Comparison of ENCODE assay signal across 33 cellular contexts in the genomic region with DNA sequence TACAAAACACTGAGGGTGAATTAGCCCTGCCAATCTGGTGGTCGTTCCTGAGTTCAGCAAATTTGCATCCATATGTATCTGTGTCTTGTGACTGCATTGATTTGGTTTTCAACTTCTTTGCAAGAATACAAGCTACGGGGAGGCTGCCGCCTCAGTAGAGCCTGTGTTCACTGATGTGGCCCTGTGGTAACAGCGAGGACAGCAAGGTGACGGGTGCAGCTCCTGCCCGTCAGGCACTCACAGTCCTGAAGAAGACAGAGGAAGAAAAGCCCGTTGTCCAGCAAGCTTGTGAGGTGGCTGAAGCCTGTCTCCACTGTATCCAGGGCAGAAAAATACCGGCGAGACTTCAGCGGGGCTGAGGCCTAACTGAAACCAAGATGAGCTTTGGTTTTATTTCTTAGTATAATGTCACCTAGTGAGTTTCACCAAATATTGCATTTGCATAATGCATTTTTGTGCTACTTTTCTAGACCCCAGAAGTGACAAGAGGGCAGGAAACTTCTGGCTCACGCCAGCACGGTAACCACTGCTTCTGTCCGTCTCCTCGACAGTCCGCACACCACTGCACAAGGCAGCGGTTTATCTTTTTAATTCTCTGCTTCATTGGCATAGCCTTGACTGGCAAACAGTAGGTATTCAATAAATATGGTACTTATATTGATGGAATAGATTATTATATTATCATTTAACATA.
"Had no signal": no experiment of that assay in that cellular context is flagged by ENCODE, and none has a peak within 500 bp of the region (broad histone marks: within the 10 kb centered on the region; RNA-seq: fewer than 3 reads in every experiment).

No MANE protein-coding gene starts in this region.

- H3K27me3 ChIP-seq: ascending aorta, brain microvascular endothelial cell had no signal

- FAIRE-seq: bronchial epithelial cell, colon had no signal

- H3K27me3 Mint-ChIP-seq: activated CD4-positive, alpha-beta T cell treated with anti-CD3 and anti-CD28 coated beads for 36 hours; activated CD4-positive, alpha-beta T cell treated with anti-CD3 and anti-CD28 coated beads, Interleukin-2, amount 10 ng/mL, durations not matched to agents 24 days and 14 days; activated naive CD8-positive, alpha-beta T cell treated with anti-CD3 and anti-CD28 coated beads, Interleukin-2, amount 10 ng/mL, durations not matched to agents 7 days and 5 days; activated T-cell treated with anti-CD3 and anti-CD28 coated beads, Interleukin-2, amount 50 U/mL, for 24 hours; T-cell had no signal

- H3K36me3 ChIP-seq: ascending aorta, brain microvascular endothelial cell, esophagus squamous epithelium, gastroesophageal sphincter, heart right ventricle, WERI-Rb-1 had no signal

- H3K4me3 Mint-ChIP-seq: activated B cell treated with CpG ODN at 0.5 μM for 24 hours; activated CD4-positive, alpha-beta memory T cell treated with anti-CD3 and anti-CD28 coated beads, Interleukin-2, amount 10 ng/mL, durations not matched to agents 7 days and 5 days; activated CD4-positive, alpha-beta T cell treated with anti-CD3 and anti-CD28 coated beads for 36 hours; activated CD4-positive, alpha-beta T cell treated with anti-CD3 and anti-CD28 coated beads, Interleukin-2, amount 10 ng/mL, durations not matched to agents 24 days and 14 days; activated naive CD4-positive, alpha-beta T cell treated with anti-CD3 and anti-CD28 coated beads, Interleukin-2, amount 10 ng/mL, durations not matched to agents 7 days and 5 days; activated naive CD8-positive, alpha-beta T cell treated with anti-CD3 and anti-CD28 coated beads, Interleukin-2, amount 10 ng/mL, durations not matched to agents 7 days and 5 days; activated T-cell treated with anti-CD3 and anti-CD28 coated beads, Interleukin-2, amount 50 U/mL, for 24 hours; activated T-cell treated with anti-CD3 and anti-CD28 coated beads, Interleukin-2, amount 50 U/mL, for 72 hours; central memory CD8-positive, alpha-beta T cell; effector memory CD8-positive, alpha-beta T cell; T-cell; T-helper 1 cell treated with Interleukin-12 subunit alpha and Interleukin-12 subunit beta and Interleukin-4 antibody, amounts not matched to agents 30 μg/mL and 1 μg/mL, for 36 hours; T-helper 2 cell treated with Interferon-gamma antibody and Interleukin-4, amounts not matched to agents 5 μg/mL and 100 μg/mL, for 36 hours had no signal

- H3K27ac Mint-ChIP-seq: activated B cell treated with CpG ODN at 0.5 μM for 24 hours; activated CD4-positive, alpha-beta memory T cell treated with anti-CD3 and anti-CD28 coated beads, Interleukin-2, amount 10 ng/mL, durations not matched to agents 7 days and 5 days; activated CD4-positive, alpha-beta T cell treated with anti-CD3 and anti-CD28 coated beads for 36 hours; activated CD4-positive, alpha-beta T cell treated with anti-CD3 and anti-CD28 coated beads, Interleukin-2, amount 10 ng/mL, durations not matched to agents 24 days and 14 days; activated naive CD4-positive, alpha-beta T cell treated with anti-CD3 and anti-CD28 coated beads, Interleukin-2, amount 10 ng/mL, durations not matched to agents 7 days and 5 days; activated naive CD4-positive, alpha-beta T cell treated with anti-CD3 and anti-CD28 coated beads, Interleukin-2, amount 50 U/mL, for 72 hours; activated naive CD8-positive, alpha-beta T cell treated with anti-CD3 and anti-CD28 coated beads, Interleukin-2, amount 10 ng/mL, durations not matched to agents 7 days and 5 days; activated T-cell treated with anti-CD3 and anti-CD28 coated beads, Interleukin-2, amount 50 U/mL, for 24 hours; activated T-cell treated with anti-CD3 and anti-CD28 coated beads, Interleukin-2, amount 50 U/mL, for 72 hours; effector memory CD8-positive, alpha-beta T cell; T-cell; T-helper 1 cell treated with Interleukin-12 subunit alpha and Interleukin-12 subunit beta and Interleukin-4 antibody, amounts not matched to agents 30 μg/mL and 1 μg/mL, for 36 hours; T-helper 2 cell treated with Interferon-gamma antibody and Interleukin-4, amounts not matched to agents 5 μg/mL and 100 μg/mL, for 36 hours had no signal

- H3K9me3 ChIP-seq: ascending aorta, esophagus squamous epithelium, gastroesophageal sphincter, heart right ventricle had no signal

- ATAC-seq: activated CD4-positive, alpha-beta T cell treated with anti-CD3 and anti-CD28 coated beads for 36 hours; activated CD4-positive, CD25-positive, alpha-beta regulatory T cell treated with anti-CD3 and anti-CD28 coated beads, Interleukin-2, amount 50 U/mL, for 24 hours; activated naive CD4-positive, alpha-beta T cell treated with anti-CD3 and anti-CD28 coated beads, Interleukin-2, amount 50 U/mL, for 72 hours; activated T-cell treated with anti-CD3 and anti-CD28 coated beads, Interleukin-2, amount 50 U/mL, for 72 hours; effector memory CD8-positive, alpha-beta T cell; gastroesophageal sphincter; heart right ventricle; T-cell had no signal

- H3K9me3 Mint-ChIP-seq: activated B cell treated with CpG ODN at 0.5 μM for 24 hours; activated T-cell treated with anti-CD3 and anti-CD28 coated beads, Interleukin-2, amount 50 U/mL, for 24 hours; central memory CD8-positive, alpha-beta T cell; effector memory CD8-positive, alpha-beta T cell; T-cell had no signal

- H3K27ac ChIP-seq: brain microvascular endothelial cell, esophagus squamous epithelium, gastroesophageal sphincter, heart right ventricle, WERI-Rb-1 had no signal

- H3K4me1 ChIP-seq: esophagus squamous epithelium, gastroesophageal sphincter, heart right ventricle had no signal

- DNase-seq: activated B cell treated with CpG ODN at 0.5 μM for 24 hours; activated CD4-positive, alpha-beta memory T cell treated with anti-CD3 and anti-CD28 coated beads, Interleukin-2, amount 10 ng/mL, durations not matched to agents 7 days and 5 days; activated CD4-positive, alpha-beta T cell treated with anti-CD3 and anti-CD28 coated beads for 36 hours; activated CD4-positive, alpha-beta T cell treated with anti-CD3 and anti-CD28 coated beads, Interleukin-2, amount 10 ng/mL, durations not matched to agents 24 days and 14 days; activated CD8-positive, alpha-beta memory T cell treated with anti-CD3 and anti-CD28 coated beads, Interleukin-2, amount 50 U/mL, for 48 hours; activated gamma-delta T cell; activated naive CD4-positive, alpha-beta T cell; activated naive CD4-positive, alpha-beta T cell treated with anti-CD3 and anti-CD28 coated beads, Interleukin-2, amount 10 ng/mL, durations not matched to agents 7 days and 5 days; activated naive CD8-positive, alpha-beta T cell treated with anti-CD3 and anti-CD28 coated beads, Interleukin-2, amount 10 ng/mL, durations not matched to agents 7 days and 5 days; activated T-cell treated with anti-CD3 and anti-CD28 coated beads for 4 hours; activated T-cell treated with anti-CD3 and anti-CD28 coated beads, Interleukin-2, amount 50 U/mL, for 24 hours; activated T-cell treated with anti-CD3 and anti-CD28 coated beads, Interleukin-2, amount 50 U/mL, for 72 hours; brain microvascular endothelial cell; cortex of kidney; dermis blood vessel endothelial cell; effector CD4-positive, alpha-beta T cell; effector memory CD8-positive, alpha-beta T cell; erythroblast; esophagus squamous epithelium; foreskin melanocyte; heart right ventricle; T-cell; T1000; WERI-Rb-1 had no signal

- H3K4me1 Mint-ChIP-seq: activated B cell treated with CpG ODN at 0.5 μM for 24 hours; activated CD4-positive, alpha-beta T cell treated with anti-CD3 and anti-CD28 coated beads, Interleukin-2, amount 10 ng/mL, durations not matched to agents 24 days and 14 days had no signal

- H3K36me3 Mint-ChIP-seq: activated naive CD4-positive, alpha-beta T cell treated with anti-CD3 and anti-CD28 coated beads, Interleukin-2, amount 10 ng/mL, durations not matched to agents 7 days and 5 days; activated naive CD8-positive, alpha-beta T cell treated with anti-CD3 and anti-CD28 coated beads, Interleukin-2, amount 10 ng/mL, durations not matched to agents 7 days and 5 days; T-cell had no signal

- H3K4me3 ChIP-seq: ascending aorta, esophagus squamous epithelium, gastroesophageal sphincter, heart right ventricle had no signal
